Comparison of ENCODE assay signal across 8 cellular contexts in the genomic region with DNA sequence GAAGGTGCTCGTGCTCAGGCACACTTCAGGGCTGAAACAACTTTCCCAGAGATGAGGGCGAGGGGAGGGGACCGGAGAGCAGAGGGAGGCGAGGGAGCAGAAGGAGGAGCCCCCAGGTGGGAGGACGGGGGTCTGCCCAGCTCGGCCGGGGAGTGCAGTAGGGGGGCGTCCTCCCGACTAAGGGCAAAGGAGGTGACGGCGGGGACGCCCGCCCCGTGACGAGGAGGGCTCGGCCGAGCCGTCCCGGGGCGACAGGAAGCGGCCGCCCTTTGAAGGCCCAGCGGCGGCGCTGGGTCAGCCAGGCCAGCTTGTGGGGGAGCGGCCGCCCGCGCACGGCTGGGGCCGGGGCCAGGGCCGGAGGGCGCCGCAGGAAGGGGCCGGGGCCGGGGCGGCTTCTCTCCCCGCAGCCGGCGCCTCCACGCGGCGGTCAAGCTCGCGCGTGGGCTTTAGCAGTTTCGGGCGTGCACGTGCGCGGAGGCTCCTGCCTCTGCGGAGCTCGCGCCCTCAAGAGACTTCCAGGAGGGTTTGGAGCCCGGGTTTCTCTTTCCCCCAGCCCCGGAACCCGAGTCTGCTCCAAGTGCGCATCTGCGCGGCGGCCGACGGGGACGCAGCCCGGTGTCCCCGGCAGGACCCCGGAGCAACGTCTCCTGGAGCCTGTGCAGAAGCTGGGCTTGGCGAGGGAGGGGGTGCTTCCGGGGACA.
DNase-seq lines count a peak whose midpoint lies in the region; ATAC-seq and TF ChIP-seq lines count a peak whose summit lies in the region.

No MANE protein-coding gene starts in this region.

- peaks cover 20 to 21% of the 10 kb centered on the region in 2 donors for H3K4me1 ChIP-seq in adrenal gland (replicated peaks in 1 of 2)

- no peaks in the 10 kb centered on the region for H3K27me3 ChIP-seq in adrenal gland

- H3K9me3 ChIP-seq in adrenal gland (replicated peaks in 1 of 3) = no peaks in the 10 kb centered on the region

- TF ChIP-seq POLR2A in adrenal gland (IDR thresholded peaks at IDR 0.05) = peak in 1 of 2 donors; percentile 34

- H3K4me3 Mint-ChIP-seq in immature natural killer cell = peak overlapping the region; percentile 78 to 89 (median 82)

- intact Hi-C loops in adrenal gland (cut with DNase I) = loop anchor here (10.0 kb wide), 2 partner anchors 52 to 182 kb away; no protein-coding TSS in a partner anchor

- H3K36me3 ChIP-seq in adrenal gland (replicated peaks in 1 of 2) = no peaks in the 10 kb centered on the region

- DNase-seq in HT-29 (ENCODE audit: low spot score) (peak; percentile 56), adrenal gland (peak; percentile 37 to 71 (median 54)), immature natural killer cell (peak; percentile 24 to 41 (median 27)), SIG-M5 treated with dmso at 0.1 percent for 504 hours (lab: John Stamatoyannopoulos, UW; ENCODE audit: unreplicated experiment) (no peak), cerebellar cortex (ENCODE audit: low spot score) (no peak), NCI-H2196 (lab: John Stamatoyannopoulos, UW; ENCODE audit: unreplicated experiment) (no peak)
- peak; percentile 32 for DNase-seq in stimulated activated CD8-positive, alpha-beta memory T cell treated with anti-CD3 and anti-CD28 coated beads, Interleukin-4, amount 100 ng/mL, for 48 hours

- H3K9me3 Mint-ChIP-seq in immature natural killer cell = no peaks in the 10 kb centered on the region

- peaks cover 0 to 8% (median 0%) of the 10 kb centered on the region in 3 donors for H3K36me3 Mint-ChIP-seq in immature natural killer cell

- H3K27ac Mint-ChIP-seq in immature natural killer cell = peak overlapping the region in 5 of 6 donors; percentile 64 to 91 (median 80)

- TF ChIP-seq CTCF in adrenal gland (IDR thresholded peaks at IDR 0.05) = no peak

- no peak for ATAC-seq in HG03045 (IDR thresholded peaks at IDR 0.05; ENCODE audit: unreplicated experiment)

- 2 to 18% (median 5%) methylated on average over 7 to 60 of the region's 70 CpGs for WGBS in adrenal gland, 4 donors

- H3K27ac ChIP-seq in adrenal gland = peak overlapping the region; percentile 42 to 90 (median 72)

- H3K4me1 Mint-ChIP-seq in immature natural killer cell = peaks cover 24 to 29% of the 10 kb centered on the region in 2 donors

- peak overlapping the region in 2 of 4 donors; percentile 45 to 64 for H3K4me3 ChIP-seq in adrenal gland

- peaks cover 4 to 11% (median 11%) of the 10 kb centered on the region in 3 donors for H3K27me3 Mint-ChIP-seq in immature natural killer cell (ENCODE audit: low read depth in 3 of 3)

Comparison
In these comparisons a context has a peak if more than half of its experiments do, and no peak if none do; other contexts are left out.
1. DNase-seq: peak in HT-29 (single experiment), adrenal gland (7 of 7), immature natural killer cell (3 of 3) and stimulated activated CD8-positive, alpha-beta memory T cell treated with anti-CD3 and anti-CD28 coated beads, Interleukin-4, amount 100 ng/mL, for 48 hours (single experiment); none in SIG-M5 treated with dmso at 0.1 percent for 504 hours (single experiment), cerebellar cortex (single experiment) and NCI-H2196 (single experiment).